ENCODE assay signal across 9 cellular contexts in genomic region chr1:94095112-94095637, GRCh38. TPM values are rescaled to one million over a fixed set of nuclear protein-coding genes. Genes with fewer than 3 reads are reported as not detected.
DNase-seq lines count a peak whose midpoint lies in the region; ATAC-seq, FAIRE-seq and TF ChIP-seq lines count a peak whose summit lies in the region.
"Had no signal": no experiment of that assay in that cellular context is flagged by ENCODE, and none has a peak within 500 bp of the region (broad histone marks: within the 10 kb centered on the region; RNA-seq: fewer than 3 reads in every experiment).

No MANE protein-coding gene starts in this region.

- no peaks in the 10 kb centered on the region for H3K9me3 ChIP-seq in liver (ENCODE audit: control insufficient read depth in 4 of 4, low read length in 3 of 4)
- H3K9me3 ChIP-seq in spleen: no peaks in the 10 kb centered on the region

- H3K27me3 ChIP-seq in liver (ENCODE audit: control insufficient read depth in 4 of 4, insufficient read depth in 4 of 4, low read length in 3 of 4): no peaks in the 10 kb centered on the region
- peaks cover 0 to 12% (median 0%) of the 10 kb centered on the region in 7 donors for H3K27me3 ChIP-seq in spleen (replicated peaks in 1 of 7)

- intact Hi-C loops in spleen (cut with DNase I; ENCODE audit: low total_unique reads): no loop called here
- intact Hi-C loops in activated CD4-positive, alpha-beta T cell treated with anti-CD3 and anti-CD28 coated beads, Interleukin-2, amount 10 ng/mL, durations not matched to agents 24 days and 14 days (cut with micrococcal nuclease): no loop called here

- TF ChIP-seq RAD21 in liver (IDR thresholded peaks at IDR 0.05): no peak

- no peak overlapping the region for H3K9ac ChIP-seq in liver (ENCODE audit: low read depth in 1 of 2, low read length in 2 of 2)

- WGBS in liver: 80% methylated on average over 21 of the region's 21 CpGs
- 70 to 85% (median 81%) methylated on average over 18 to 21 of the region's 21 CpGs for WGBS in spleen, 5 donors

- no peaks in the 10 kb centered on the region for H3K36me3 Mint-ChIP-seq in activated CD4-positive, alpha-beta T cell treated with anti-CD3 and anti-CD28 coated beads, Interleukin-2, amount 10 ng/mL, durations not matched to agents 24 days and 14 days (ENCODE audit: low read depth)

- H3K4me3 ChIP-seq in HFF-Myc (replicated peaks; ENCODE audit: low read depth, low read length) (no peak overlapping the region), liver (ENCODE audit: low read depth in 1 of 3, low read length in 3 of 3) (no peak overlapping the region), spleen (no peak overlapping the region)

- no peak for TF ChIP-seq POLR2A in spleen (IDR thresholded peaks at IDR 0.05)
- TF ChIP-seq POLR2A in GM12891 (IDR thresholded peaks at IDR 0.05; ENCODE audit: low read depth, low read length): no peak

- ATAC-seq in HG03354 (IDR thresholded peaks at IDR 0.05; ENCODE audit: poor library complexity, severe bottlenecking, unreplicated experiment): no peak

- peaks cover 21% of the 10 kb centered on the region for H3K4me1 Mint-ChIP-seq in activated CD4-positive, alpha-beta T cell treated with anti-CD3 and anti-CD28 coated beads, Interleukin-2, amount 10 ng/mL, durations not matched to agents 24 days and 14 days

- TF ChIP-seq CTCF in HFF-Myc (IDR thresholded peaks at IDR 0.05; ENCODE audit: low read depth, low read length, missing control alignments) (no peak), liver (IDR thresholded peaks at IDR 0.05; ENCODE audit: low read depth, low read length, missing input control) (no peak), spleen (IDR thresholded peaks at IDR 0.05 in 8 of 11, conservative IDR thresholded peaks at IDR 0.05 in 3 of 11) (no peak)

- DNase-seq in HFF-Myc (ENCODE audit: extremely low read depth, low read depth): peak; percentile 36
- peak; percentile 34 for DNase-seq in dedifferentiated amniotic fluid mesenchymal stem cell (ENCODE audit: extremely low spot score)
- DNase-seq in spleen: no peak
- no peak for DNase-seq in DMS153 treated with DMSO at 0.1 percent for 48 hours (lab: John Stamatoyannopoulos, UW; ENCODE audit: unreplicated experiment)
- no peak for DNase-seq in activated CD4-positive, alpha-beta T cell treated with anti-CD3 and anti-CD28 coated beads, Interleukin-2, amount 10 ng/mL, durations not matched to agents 24 days and 14 days
- no peak for DNase-seq in GM12891 (ENCODE audit: insufficient read length, low spot score)
- DNase-seq: T-helper 1 cell had no signal

- H3K36me3 ChIP-seq in liver (ENCODE audit: control insufficient read depth in 4 of 4, insufficient read depth in 3 of 4, low read depth in 1 of 4, low read length in 3 of 4): no peaks in the 10 kb centered on the region
- H3K36me3 ChIP-seq in spleen: no peaks in the 10 kb centered on the region

- peaks cover 2% of the 10 kb centered on the region for H3K27me3 Mint-ChIP-seq in activated CD4-positive, alpha-beta T cell treated with anti-CD3 and anti-CD28 coated beads, Interleukin-2, amount 10 ng/mL, durations not matched to agents 24 days and 14 days

- no peak for FAIRE-seq in GM12891 (lab: Jason Lieb, UNC)

- H3K27ac Mint-ChIP-seq in activated CD4-positive, alpha-beta T cell treated with anti-CD3 and anti-CD28 coated beads, Interleukin-2, amount 10 ng/mL, durations not matched to agents 24 days and 14 days: no peak overlapping the region

- H3K9me3 Mint-ChIP-seq in activated CD4-positive, alpha-beta T cell treated with anti-CD3 and anti-CD28 coated beads, Interleukin-2, amount 10 ng/mL, durations not matched to agents 24 days and 14 days: no peaks in the 10 kb centered on the region

- H3K27ac ChIP-seq in liver (ENCODE audit: low read depth in 1 of 2, low read length in 2 of 2): peak overlapping the region; percentile 66 to 80
- peak overlapping the region in 7 of 8 donors; percentile 29 to 78 (median 74) for H3K27ac ChIP-seq in spleen

- no peak overlapping the region for H3K4me3 Mint-ChIP-seq in activated CD4-positive, alpha-beta T cell treated with anti-CD3 and anti-CD28 coated beads, Interleukin-2, amount 10 ng/mL, durations not matched to agents 24 days and 14 days

- H3K4me1 ChIP-seq in liver (ENCODE audit: control insufficient read depth in 4 of 4, insufficient read depth in 4 of 4, low read length in 3 of 4): no peaks in the 10 kb centered on the region
- peaks cover 18 to 53% (median 33%) of the 10 kb centered on the region in 6 donors for H3K4me1 ChIP-seq in spleen

TF ChIP-seq in liver, 16 proteins besides CTCF, POLR2A, EP300 and RAD21:
- no peak for TF ChIP-seq REST (IDR thresholded peaks at IDR 0.05)
- peak; percentile 13 for TF ChIP-seq NR2F2 (IDR thresholded peaks at IDR 0.05)

TF ChIP-seq in GM12891, 5 proteins besides CTCF, POLR2A, EP300 and RAD21:
- TF ChIP-seq POU2F2 (IDR thresholded peaks at IDR 0.05; ENCODE audit: low read depth, low read length) (no peak), TAF1 (IDR thresholded peaks at IDR 0.05; ENCODE audit: low read depth, low read length) (no peak), PAX5 (IDR thresholded peaks at IDR 0.05; ENCODE audit: insufficient read depth, low read length, severe bottlenecking) (no peak), SPI1 (IDR thresholded peaks at IDR 0.05; ENCODE audit: low read depth, low read length) (no peak), POLR2AphosphoS5 (IDR thresholded peaks at IDR 0.05; ENCODE audit: low read depth, low read length) (no peak)
TF ChIP-seq in GM12891: peak in this region for 0.

RNA-seq across cellular contexts. Expression of gene ABCA4, which starts 25.8 kb away (rescaled TPM):
- total RNA-seq in liver: 1 to 10 TPM in 1 of 2 donors, under 1 TPM in 1; 0.19 to 1.5 TPM
- under 1 TPM; 0.32 to 0.43 TPM for polyA plus RNA-seq in liver
- under 1 TPM; 0.17 to 0.64 (median 0.26) TPM for total RNA-seq in spleen
- polyA plus RNA-seq in spleen: under 1 TPM; 0.04 to 0.10 (median 0.05) TPM
- total RNA-seq in activated CD4-positive, alpha-beta T cell treated with anti-CD3 and anti-CD28 coated beads, Interleukin-2, amount 10 ng/mL, durations not matched to agents 24 days and 14 days: 0.12 TPM in 1 of 2 replicates, not detected in the other
- polyA plus RNA-seq in GM12891 (2012; ENCODE audit: low read depth, missing spikeins): not detected

Comparison
In these comparisons a context has a peak if more than half of its experiments do, and no peak if none do; other contexts are left out.
1. DNase-seq: peak in HFF-Myc (single experiment) and dedifferentiated amniotic fluid mesenchymal stem cell (single experiment); none in spleen (single experiment), DMS153 treated with DMSO at 0.1 percent for 48 hours (single experiment), activated CD4-positive, alpha-beta T cell treated with anti-CD3 and anti-CD28 coated beads, Interleukin-2, amount 10 ng/mL, durations not matched to agents 24 days and 14 days (single experiment) and GM12891 (single experiment).